In the genomic region with DNA sequence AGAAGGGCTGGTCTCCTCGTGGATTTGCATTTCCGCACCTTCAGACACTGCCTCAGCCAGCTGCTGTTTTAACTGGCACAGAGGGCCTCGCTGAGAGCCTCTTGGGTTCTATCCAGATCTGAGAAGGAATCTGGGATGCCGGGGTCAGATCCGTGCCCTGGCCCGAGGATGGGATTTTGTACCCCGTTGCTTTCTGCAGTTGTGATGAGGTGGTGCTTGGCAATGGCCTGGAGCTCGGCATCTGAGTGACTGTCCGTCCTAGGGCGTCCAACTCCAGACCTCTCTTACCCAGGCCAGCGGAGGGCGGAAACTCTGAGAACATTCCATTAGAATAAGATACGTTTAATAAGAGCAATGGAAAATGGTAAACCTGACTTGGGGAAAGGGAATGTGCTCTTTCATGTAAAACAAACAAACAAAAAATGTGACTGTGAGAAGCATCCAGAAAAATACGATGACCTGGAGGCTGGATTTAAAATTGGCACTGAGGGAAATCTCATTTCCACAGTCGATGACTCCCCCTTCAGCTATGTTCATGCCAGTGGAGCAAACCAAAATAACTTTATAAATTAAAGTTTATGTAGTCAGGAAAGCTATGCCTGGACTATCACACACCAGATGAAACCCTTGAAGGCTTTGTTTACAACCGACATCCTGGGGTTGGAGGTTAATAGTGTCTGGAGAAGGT, we compare ENCODE assay signal across 11 cellular contexts. TPM values are rescaled to one million over a fixed set of nuclear protein-coding genes. Genes with fewer than 3 reads are reported as not detected.
DNase-seq lines count a peak whose midpoint lies in the region; ATAC-seq and TF ChIP-seq lines count a peak whose summit lies in the region.
"Had no signal": no experiment of that assay in that cellular context is flagged by ENCODE, and none has a peak within 500 bp of the region (broad histone marks: within the 10 kb centered on the region; RNA-seq: fewer than 3 reads in every experiment).

No MANE protein-coding gene starts in this region.

- no peak overlapping the region for H3K27ac Mint-ChIP-seq in WTC11
- H3K27ac Mint-ChIP-seq in activated CD4-positive, alpha-beta memory T cell treated with anti-CD3 and anti-CD28 coated beads, Interleukin-2, amount 10 ng/mL, durations not matched to agents 7 days and 5 days = no peak overlapping the region
- H3K27ac Mint-ChIP-seq: activated T-helper 17 cell treated with anti-CD3 and anti-CD28 coated beads, Interleukin-2, amount 50 U/mL, for 72 hours had no signal

- CTCF ChIA-PET in WTC11 (lab: Charles Lee) (interaction anchor here (0.6 to 1.7 kb wide), 4 partner anchors 25 to 49 kb away, joined by 3 to 5 read pairs (median 4); no protein-coding TSS in a partner anchor), A673 (lab: Charles Lee) (no interaction called here)
- CTCF ChIA-PET in activated CD4-positive, alpha-beta memory T cell treated with anti-CD3 and anti-CD28 coated beads, Interleukin-2, amount 10 ng/mL, durations not matched to agents 7 days and 5 days (lab: Charles Lee) = interaction anchor here (0.9 kb wide), 1 partner anchor 297 kb away, joined by 3 read pairs; no protein-coding TSS in a partner anchor

- peak overlapping the region; percentile 62 for H3K9ac ChIP-seq in adipocyte (ENCODE audit: low read length)
- H3K9ac ChIP-seq in rectal smooth muscle tissue (ENCODE audit: low read length) = no peak overlapping the region

- intact Hi-C loops in A673 (cut with micrococcal nuclease; ENCODE audit: unreplicated experiment) = no loop called here

- peak in 2 of 4 experiments; percentile 18 to 32 for TF ChIP-seq CTCF in gastroesophageal sphincter (IDR thresholded peaks at IDR 0.05)
- no peak for TF ChIP-seq CTCF in WTC11 (IDR thresholded peaks at IDR 0.05)
- TF ChIP-seq CTCF in A673 (conservative IDR thresholded peaks at IDR 0.05; ENCODE audit: low read depth, low read length) = no peak

- H3K4me1 ChIP-seq in adipocyte (ENCODE audit: control insufficient read depth, insufficient read depth, low read length) (peaks cover 53% of the 10 kb centered on the region), gastroesophageal sphincter (peaks cover 5 to 62% (median 26%) of the 10 kb centered on the region in 3 donors), rectal smooth muscle tissue (ENCODE audit: control insufficient read depth, insufficient read depth, low read length) (peaks cover 34% of the 10 kb centered on the region), A673 (ENCODE audit: insufficient read depth, low read length, poor library complexity, severe bottlenecking) (peaks cover 20% of the 10 kb centered on the region)

- no peak for TF ChIP-seq POLR2A in gastroesophageal sphincter (IDR thresholded peaks at IDR 0.05)

- WGBS in gastroesophageal sphincter (ENCODE audit: low coverage in 1 of 2), 2 donors = 26 to 35% methylated on average over 6 of the region's 16 CpGs

- peak overlapping the region; percentile 35 to 81 (median 76) for H3K27ac ChIP-seq in gastroesophageal sphincter
- H3K27ac ChIP-seq in rectal smooth muscle tissue (ENCODE audit: low read depth, low read length) = peak overlapping the region; percentile 72
- no peak overlapping the region for H3K27ac ChIP-seq in A673 (ENCODE audit: low read depth, low read length, poor library complexity, severe bottlenecking)

- no peaks in the 10 kb centered on the region for H3K36me3 ChIP-seq in adipocyte (ENCODE audit: control insufficient read depth, insufficient read depth, low read length, severe bottlenecking)
- H3K36me3 ChIP-seq in gastroesophageal sphincter = no peaks in the 10 kb centered on the region
- no peaks in the 10 kb centered on the region for H3K36me3 ChIP-seq in rectal smooth muscle tissue (ENCODE audit: control insufficient read depth, insufficient read depth, low read length)
- no peaks in the 10 kb centered on the region for H3K36me3 ChIP-seq in A673 (ENCODE audit: insufficient read depth, low read length, poor library complexity, severe bottlenecking)

- H3K4me3 ChIP-seq in adipocyte (ENCODE audit: low read length) = peak overlapping the region; percentile 46
- no peak overlapping the region for H3K4me3 ChIP-seq in gastroesophageal sphincter
- H3K4me3 ChIP-seq in rectal smooth muscle tissue (ENCODE audit: low read length) = no peak overlapping the region
- no peak overlapping the region for H3K4me3 ChIP-seq in A673 (ENCODE audit: low read depth, low read length, poor library complexity, severe bottlenecking)

- TF ChIP-seq EP300 in gastroesophageal sphincter (IDR thresholded peaks at IDR 0.05) = no peak

- ATAC-seq in gastroesophageal sphincter = peak; percentile 64
- no peak for ATAC-seq in WTC11
- ATAC-seq: activated T-helper 17 cell treated with anti-CD3 and anti-CD28 coated beads, Interleukin-2, amount 50 U/mL, for 72 hours had no signal

- no peaks in the 10 kb centered on the region for H3K27me3 ChIP-seq in adipocyte (replicated peaks; ENCODE audit: control insufficient read depth, insufficient read depth, low read length)
- no peaks in the 10 kb centered on the region for H3K27me3 ChIP-seq in gastroesophageal sphincter
- no peaks in the 10 kb centered on the region for H3K27me3 ChIP-seq in rectal smooth muscle tissue (ENCODE audit: control insufficient read depth, insufficient read depth, low read length)
- no peaks in the 10 kb centered on the region for H3K27me3 ChIP-seq in A673 (replicated peaks; ENCODE audit: insufficient read depth, low read depth, low read length, poor library complexity)

- H3K9me3 Mint-ChIP-seq in WTC11 = no peaks in the 10 kb centered on the region
- no peaks in the 10 kb centered on the region for H3K9me3 Mint-ChIP-seq in activated CD4-positive, alpha-beta memory T cell treated with anti-CD3 and anti-CD28 coated beads, Interleukin-2, amount 10 ng/mL, durations not matched to agents 7 days and 5 days
- H3K9me3 Mint-ChIP-seq: activated T-helper 17 cell treated with anti-CD3 and anti-CD28 coated beads, Interleukin-2, amount 50 U/mL, for 72 hours had no signal

- no peak overlapping the region for H3K4me3 Mint-ChIP-seq in WTC11
- H3K4me3 Mint-ChIP-seq in activated CD4-positive, alpha-beta memory T cell treated with anti-CD3 and anti-CD28 coated beads, Interleukin-2, amount 10 ng/mL, durations not matched to agents 7 days and 5 days = no peak overlapping the region
- H3K4me3 Mint-ChIP-seq: activated T-helper 17 cell treated with anti-CD3 and anti-CD28 coated beads, Interleukin-2, amount 50 U/mL, for 72 hours had no signal

- peaks cover 32% of the 10 kb centered on the region for H3K4me1 Mint-ChIP-seq in WTC11
- peaks cover 10% of the 10 kb centered on the region for H3K4me1 Mint-ChIP-seq in activated CD4-positive, alpha-beta memory T cell treated with anti-CD3 and anti-CD28 coated beads, Interleukin-2, amount 10 ng/mL, durations not matched to agents 7 days and 5 days

- no TSS peak for BruUV-seq in A673 (replicated peaks; lab: Mats Ljungman, UMichigan)

- peaks cover 11% of the 10 kb centered on the region for H3K27me3 Mint-ChIP-seq in WTC11 (ENCODE audit: low read depth)
- no peaks in the 10 kb centered on the region for H3K27me3 Mint-ChIP-seq in activated CD4-positive, alpha-beta memory T cell treated with anti-CD3 and anti-CD28 coated beads, Interleukin-2, amount 10 ng/mL, durations not matched to agents 7 days and 5 days
- H3K27me3 Mint-ChIP-seq: activated T-helper 17 cell treated with anti-CD3 and anti-CD28 coated beads, Interleukin-2, amount 50 U/mL, for 72 hours had no signal

- no peaks in the 10 kb centered on the region for H3K36me3 Mint-ChIP-seq in WTC11
- no peaks in the 10 kb centered on the region for H3K36me3 Mint-ChIP-seq in activated CD4-positive, alpha-beta memory T cell treated with anti-CD3 and anti-CD28 coated beads, Interleukin-2, amount 10 ng/mL, durations not matched to agents 7 days and 5 days (ENCODE audit: low read depth)

- no peaks in the 10 kb centered on the region for H3K9me3 ChIP-seq in adipocyte (ENCODE audit: control insufficient read depth, low read length)
- H3K9me3 ChIP-seq in gastroesophageal sphincter = no peaks in the 10 kb centered on the region
- no peaks in the 10 kb centered on the region for H3K9me3 ChIP-seq in A673 (ENCODE audit: low read depth, low read length, poor library complexity, severe bottlenecking)

- DNase-seq in COLO668 (lab: John Stamatoyannopoulos, UW; ENCODE audit: unreplicated experiment) (peak; percentile 66), adipocyte (ENCODE audit: low read depth) (peak; percentile 95), WTC11 (ENCODE audit: low spot score) (no peak), A673 (ENCODE audit: low spot score) (no peak), GOT3 (lab: John Stamatoyannopoulos, UW) (no peak)
- no peak for DNase-seq in activated CD4-positive, alpha-beta memory T cell treated with anti-CD3 and anti-CD28 coated beads, Interleukin-2, amount 10 ng/mL, durations not matched to agents 7 days and 5 days
- DNase-seq: DMS53, hippocampal formation had no signal

- POLR2A ChIA-PET in WTC11 (lab: Charles Lee) (no interaction called here), A673 (lab: Charles Lee; ENCODE audit: low non-redundant PET) (no interaction called here)
- POLR2A ChIA-PET in activated CD4-positive, alpha-beta memory T cell treated with anti-CD3 and anti-CD28 coated beads, Interleukin-2, amount 10 ng/mL, durations not matched to agents 7 days and 5 days (lab: Charles Lee) = interaction anchor here (1.1 to 1.4 kb wide), 2 partner anchors 15 to 40 kb away, joined by 3 to 6 read pairs; partner anchors contain the start of gene GRK5

TF ChIP-seq in WTC11, 78 proteins besides CTCF, POLR2A, EP300 and RAD21 (continues in another document):
- TF ChIP-seq KAT7 (CRISPR knock-in tag; IDR thresholded peaks at IDR 0.05; ENCODE audit: borderline replicate concordance) = no peak
- TF ChIP-seq HMGA2 (CRISPR knock-in tag; IDR thresholded peaks at IDR 0.05) = no peak

RNA-seq across cellular contexts. Expression of gene GRK5, which starts 39.6 kb away (rescaled TPM):
- total RNA-seq in gastroesophageal sphincter = 10 to 100 TPM; 28.8 to 71.6 (median 47.7) TPM
- total RNA-seq in WTC11 (2021) = 1.9 to 2.3 TPM (median 2.2 TPM) in 3 replicates
- 10 to 100 TPM; 29.8 to 30.6 TPM for total RNA-seq in activated CD4-positive, alpha-beta memory T cell treated with anti-CD3 and anti-CD28 coated beads, Interleukin-2, amount 10 ng/mL, durations not matched to agents 7 days and 5 days
- total RNA-seq in A673 (2021) = 54.7 and 58.2 TPM in 2 replicates

Comparison
In these comparisons a context has a peak if more than half of its experiments do, and no peak if none do; other contexts are left out.
1. DNase-seq: peak in COLO668 (single experiment) and adipocyte (single experiment); none in WTC11 (single experiment), activated CD4-positive, alpha-beta memory T cell treated with anti-CD3 and anti-CD28 coated beads, Interleukin-2, amount 10 ng/mL, durations not matched to agents 7 days and 5 days (single experiment), A673 (single experiment) and GOT3 (single experiment).